Comparison of ENCODE assay signal across 20 cellular contexts in genomic region chr5:83433891-83434290, GRCh38.
"Had no signal": no experiment of that assay in that cellular context is flagged by ENCODE, and none has a peak within 500 bp of the region (broad histone marks: within the 10 kb centered on the region; RNA-seq: fewer than 3 reads in every experiment).

No MANE protein-coding gene starts in this region.

- H3K9me3 ChIP-seq: esophagus muscularis mucosa, gastrocnemius medialis, heart left ventricle, mucosa of descending colon had no signal

- H3K4me3 ChIP-seq: esophagus muscularis mucosa, gastrocnemius medialis, heart left ventricle, mucosa of descending colon had no signal

- H3K4me1 Mint-ChIP-seq: activated naive CD4-positive, alpha-beta T cell treated with anti-CD3 and anti-CD28 coated beads, Interleukin-2, amount 50 U/mL, for 24 hours; immature natural killer cell; memory B cell; naive B cell had no signal

- H3K27ac Mint-ChIP-seq: activated naive CD4-positive, alpha-beta T cell treated with anti-CD3 and anti-CD28 coated beads, Interleukin-2, amount 50 U/mL, for 24 hours; immature natural killer cell; memory B cell; naive B cell had no signal

- H3K36me3 ChIP-seq: esophagus muscularis mucosa, gastrocnemius medialis, heart left ventricle had no signal

- DNase-seq: activated CD4-positive, alpha-beta T cell treated with anti-CD3 and anti-CD28 coated beads for 1 hour; activated CD4-positive, alpha-beta T cell treated with anti-CD3 and anti-CD28 coated beads, Interleukin-2, amount 50 U/mL, for 4 hours; activated gamma-delta T cell; dermis blood vessel endothelial cell; effector memory CD4-positive, alpha-beta T cell; gastrocnemius medialis; heart left ventricle; immature natural killer cell; mucosa of descending colon; naive B cell; stimulated activated CD4-positive, alpha-beta T cell treated with anti-CD3 and anti-CD28 coated beads, Interleukin-12 subunit alpha, Interleukin-12 subunit beta, amount 100 ng/mL, for 4 hours; stimulated activated CD4-positive, alpha-beta T cell treated with anti-CD3 and anti-CD28 coated beads, Interleukin-1b, Interleukin-23, amount 100 ng/mL, for 48 hours; stimulated activated CD8-positive, alpha-beta memory T cell treated with anti-CD3 and anti-CD28 coated beads, Interleukin-4, amount 100 ng/mL, for 48 hours; stimulated activated naive CD4-positive, alpha-beta T cell; T-helper 2 cell had no signal

- H3K4me1 ChIP-seq: esophagus muscularis mucosa, gastrocnemius medialis had no signal

- H3K27ac ChIP-seq: esophagus muscularis mucosa, gastrocnemius medialis, VCaP had no signal

- H3K4me3 Mint-ChIP-seq: activated naive CD4-positive, alpha-beta T cell treated with anti-CD3 and anti-CD28 coated beads, Interleukin-2, amount 50 U/mL, for 24 hours; immature natural killer cell; memory B cell; naive B cell; neural crest cell had no signal

- H3K27me3 Mint-ChIP-seq: activated naive CD4-positive, alpha-beta T cell treated with anti-CD3 and anti-CD28 coated beads, Interleukin-2, amount 50 U/mL, for 24 hours; memory B cell; naive B cell had no signal

- H3K27me3 ChIP-seq: esophagus muscularis mucosa, gastrocnemius medialis, heart left ventricle had no signal

- H3K9me3 Mint-ChIP-seq: immature natural killer cell, memory B cell had no signal

- H3K36me3 Mint-ChIP-seq: activated naive CD4-positive, alpha-beta T cell treated with anti-CD3 and anti-CD28 coated beads, Interleukin-2, amount 50 U/mL, for 24 hours; immature natural killer cell; memory B cell; naive B cell had no signal

- ATAC-seq: gastrocnemius medialis, heart left ventricle, mucosa of descending colon had no signal
